ENCODE assay signal across 21 cellular contexts in genomic region chr20:49727894-49728885, GRCh38.
"Had no signal": no experiment of that assay in that cellular context is flagged by ENCODE, and none has a peak within 500 bp of the region (broad histone marks: within the 10 kb centered on the region; RNA-seq: fewer than 3 reads in every experiment).

No MANE protein-coding gene starts in this region.

- DNase-seq: activated CD4-positive, alpha-beta T cell treated with anti-CD3 and anti-CD28 coated beads, Interleukin-2, amount 50 U/mL, for 1 hour; activated CD8-positive, alpha-beta T cell treated with anti-CD3 and anti-CD28 coated beads, Interleukin-2, amount 10 ng/mL, durations not matched to agents 7 days and 5 days; central memory CD4-positive, alpha-beta T cell; dermis blood vessel endothelial cell; effector CD8-positive, alpha-beta T cell; erythroblast; foreskin keratinocyte; glutamatergic neuron; hypothalamus; left ventricle myocardium superior; ovary; stimulated activated CD4-positive, alpha-beta T cell treated with anti-CD3 and anti-CD28 coated beads, Interleukin-12 subunit alpha, Interleukin-12 subunit beta, amount 100 ng/mL, for 4 hours; stimulated activated CD4-positive, alpha-beta T cell treated with anti-CD3 and anti-CD28 coated beads, Interleukin-4, amount 100 ng/mL, for 4 hours; stimulated activated naive CD8-positive, alpha-beta T cell treated with anti-CD3 and anti-CD28 coated beads, Interleukin-15, Interleukin-2, amounts not matched to agents 100 U/mL and 50 U/mL, for 24 hours; substantia nigra; thyroid gland had no signal

- H3K9me3 ChIP-seq: ovary, prostate gland, thyroid gland had no signal

- H3K27ac Mint-ChIP-seq: activated CD8-positive, alpha-beta T cell treated with anti-CD3 and anti-CD28 coated beads, Interleukin-2, amount 10 ng/mL, durations not matched to agents 7 days and 5 days; activated naive CD8-positive, alpha-beta T cell; memory B cell; natural killer cell treated with Interleukin-12 subunit alpha and Interleukin-12 subunit beta and Interleukin-15 and Interleukin-18, amount 100 ng/mL, for 72 hours had no signal

- H3K27ac ChIP-seq: foreskin keratinocyte, ovary, prostate gland, thyroid gland had no signal

- H3K27me3 ChIP-seq: ovary, thyroid gland had no signal

- H3K27me3 Mint-ChIP-seq: memory B cell; natural killer cell treated with Interleukin-12 subunit alpha and Interleukin-12 subunit beta and Interleukin-15 and Interleukin-18, amount 100 ng/mL, for 72 hours had no signal

- H3K4me3 ChIP-seq: ovary, prostate gland, thyroid gland had no signal

- H3K9me3 Mint-ChIP-seq: memory B cell; natural killer cell treated with Interleukin-12 subunit alpha and Interleukin-12 subunit beta and Interleukin-15 and Interleukin-18, amount 100 ng/mL, for 72 hours had no signal

- H3K36me3 ChIP-seq: ovary, prostate gland, thyroid gland had no signal

- H3K4me3 Mint-ChIP-seq: activated CD8-positive, alpha-beta T cell treated with anti-CD3 and anti-CD28 coated beads, Interleukin-2, amount 10 ng/mL, durations not matched to agents 7 days and 5 days; activated naive CD8-positive, alpha-beta T cell; memory B cell; natural killer cell treated with Interleukin-12 subunit alpha and Interleukin-12 subunit beta and Interleukin-15 and Interleukin-18, amount 100 ng/mL, for 72 hours had no signal

- H3K36me3 Mint-ChIP-seq: activated naive CD8-positive, alpha-beta T cell; memory B cell; natural killer cell treated with Interleukin-12 subunit alpha and Interleukin-12 subunit beta and Interleukin-15 and Interleukin-18, amount 100 ng/mL, for 72 hours had no signal

- ATAC-seq: activated CD4-positive, CD25-positive, alpha-beta regulatory T cell treated with anti-CD3 and anti-CD28 coated beads, Interleukin-2, amount 50 U/mL, for 24 hours; activated CD8-positive, alpha-beta T cell treated with anti-CD3 and anti-CD28 coated beads, Interleukin-2, amount 10 ng/mL, durations not matched to agents 7 days and 5 days; foreskin keratinocyte; left ventricle myocardium superior; natural killer cell treated with Interleukin-12 subunit alpha and Interleukin-12 subunit beta and Interleukin-15 and Interleukin-18, amount 100 ng/mL, for 72 hours; stimulated activated naive CD8-positive, alpha-beta T cell treated with anti-CD3 and anti-CD28 coated beads, Interleukin-15, Interleukin-2, amounts not matched to agents 100 U/mL and 50 U/mL, for 24 hours had no signal

- H3K4me1 ChIP-seq: foreskin keratinocyte, prostate gland had no signal
